Comparison of ENCODE assay signal across 12 cellular contexts in genomic region chr7:47787249-47788069, GRCh38.
DNase-seq lines count a peak whose midpoint lies in the region; ATAC-seq and TF ChIP-seq lines count a peak whose summit lies in the region.
"Had no signal": no experiment of that assay in that cellular context is flagged by ENCODE, and none has a peak within 500 bp of the region (broad histone marks: within the 10 kb centered on the region; RNA-seq: fewer than 3 reads in every experiment).

No MANE protein-coding gene starts in this region.

- H3K4me3 ChIP-seq in body of pancreas = no peak overlapping the region
- no peak overlapping the region for H3K4me3 ChIP-seq in mesenchymal stem cell (ENCODE audit: insufficient read depth in 1 of 2, low read depth in 1 of 2, low read length in 2 of 2)
- H3K4me3 ChIP-seq in stomach smooth muscle (ENCODE audit: low read length in 2 of 2) = no peak overlapping the region
- H3K4me3 ChIP-seq: lung had no signal

- peak overlapping the region; percentile 91 for H2BK5ac ChIP-seq in mesenchymal stem cell (ENCODE audit: low read depth, low read length, poor library complexity, severe bottlenecking)

- TF ChIP-seq EP300 in Ishikawa (IDR thresholded peaks at IDR 0.05; ENCODE audit: borderline replicate concordance) = no peak

- peak overlapping the region; percentile 98 for H2BK120ac ChIP-seq in mesenchymal stem cell (ENCODE audit: low read depth, low read length)

- H3K36me3 ChIP-seq in body of pancreas (replicated peaks in 1 of 2; ENCODE audit: insufficient read depth in 1 of 2, low read depth in 2 of 2) = no peaks in the 10 kb centered on the region
- no peaks in the 10 kb centered on the region for H3K36me3 ChIP-seq in mesenchymal stem cell (ENCODE audit: control insufficient read depth in 1 of 2, insufficient read depth in 2 of 2, low read depth in 1 of 2, low read length in 2 of 2)
- no peaks in the 10 kb centered on the region for H3K36me3 ChIP-seq in stomach smooth muscle (ENCODE audit: control insufficient read depth in 2 of 2, insufficient read depth in 2 of 2, low read length in 2 of 2)

- H3K4me2 ChIP-seq in mesenchymal stem cell (ENCODE audit: low read length, poor library complexity, severe bottlenecking) = no peak overlapping the region

- no peak for TF ChIP-seq POLR2A in body of pancreas (IDR thresholded peaks at IDR 0.05)

- intact Hi-C loops in body of pancreas (cut with DNase I) = no loop called here

- peaks cover 12% of the 10 kb centered on the region for H3K4me1 ChIP-seq in body of pancreas
- H3K4me1 ChIP-seq in mesenchymal stem cell (ENCODE audit: control insufficient read depth, insufficient read depth, low read depth, low read length) = peaks cover 13% of the 10 kb centered on the region
- peaks cover 27% of the 10 kb centered on the region for H3K4me1 ChIP-seq in stomach smooth muscle (ENCODE audit: control insufficient read depth, insufficient read depth, low read length)

- no peak; the same call in 1 of the 2 replicates for TF ChIP-seq RAD21 in Ishikawa (IDR thresholded peaks at IDR 0.05; ENCODE audit: low read depth)

- H3K9ac ChIP-seq in mesenchymal stem cell (ENCODE audit: low read length) (no peak overlapping the region), stomach smooth muscle (ENCODE audit: low read length in 2 of 2) (no peak overlapping the region)

- H2AK5ac ChIP-seq in mesenchymal stem cell (ENCODE audit: low read length, severe bottlenecking) = peak overlapping the region; percentile 100

- DNase-seq in body of pancreas (no peak), mesenchymal stem cell (peak; percentile 41), GM10266 (ENCODE audit: extremely low spot score) (no peak), DMS53 (lab: John Stamatoyannopoulos, UW) (no peak)
- DNase-seq: activated gamma-delta T cell treated with Interleukin-2 at 50 U/mL for 16 hours, DND-41, NCI-H2081 had no signal

- peak overlapping the region; percentile 92 for H4K91ac ChIP-seq in mesenchymal stem cell (ENCODE audit: low read length)

- no peak overlapping the region for H2BK15ac ChIP-seq in mesenchymal stem cell (ENCODE audit: low read depth, poor library complexity, severe bottlenecking)

- H3K9me3 ChIP-seq in body of pancreas = no peaks in the 10 kb centered on the region
- H3K9me3 ChIP-seq in mesenchymal stem cell (ENCODE audit: control insufficient read depth, low read length) = no peaks in the 10 kb centered on the region
- no peaks in the 10 kb centered on the region for H3K9me3 ChIP-seq in stomach smooth muscle (ENCODE audit: control insufficient read depth in 2 of 2, low read length in 2 of 2)

- no peak for TF ChIP-seq CTCF in body of pancreas (IDR thresholded peaks at IDR 0.05)
- TF ChIP-seq CTCF in GM10266 (IDR thresholded peaks at IDR 0.05; ENCODE audit: control insufficient read depth, insufficient read depth, low read depth, missing control alignments) = no peak

- WGBS in body of pancreas, 2 donors = 74 to 83% methylated on average over 9 of the region's 9 CpGs
- WGBS in mesenchymal stem cell = 60% methylated on average over 8 of the region's 9 CpGs

- H3K27ac ChIP-seq in body of pancreas (peak overlapping the region in 3 of 4 donors; percentile 46 to 79 (median 75)), mesenchymal stem cell (ENCODE audit: low read length, poor library complexity, severe bottlenecking) (peak overlapping the region; percentile 100), stomach smooth muscle (ENCODE audit: low read length) (peak overlapping the region; percentile 60)

- H4K8ac ChIP-seq in mesenchymal stem cell (ENCODE audit: low read length) = peak overlapping the region; percentile 59

- H3K14ac ChIP-seq in mesenchymal stem cell (ENCODE audit: low read length in 2 of 2) = peak overlapping the region in 1 of 2 experiments; percentile 35

- no peaks in the 10 kb centered on the region for H3K79me1 ChIP-seq in mesenchymal stem cell (replicated peaks; ENCODE audit: low read length, poor library complexity, severe bottlenecking)

- peak overlapping the region; percentile 78 to 82 for H3K18ac ChIP-seq in mesenchymal stem cell (ENCODE audit: low read depth in 1 of 2, low read length in 2 of 2)

- peak overlapping the region; percentile 80 to 89 for H2BK12ac ChIP-seq in mesenchymal stem cell (ENCODE audit: low read length in 2 of 2)

- no peaks in the 10 kb centered on the region for H3K27me3 ChIP-seq in body of pancreas
- no peaks in the 10 kb centered on the region for H3K27me3 ChIP-seq in mesenchymal stem cell (ENCODE audit: control insufficient read depth in 1 of 2, insufficient read depth in 1 of 2, low read length in 2 of 2)
- H3K27me3 ChIP-seq in stomach smooth muscle (ENCODE audit: control insufficient read depth in 1 of 2, insufficient read depth in 2 of 2, low read length in 2 of 2) = no peaks in the 10 kb centered on the region

- no peak for ATAC-seq in body of pancreas
- ATAC-seq in GM19324 (IDR thresholded peaks at IDR 0.05; ENCODE audit: low FRiP score, unreplicated experiment) = no peak
- no peak for ATAC-seq in GM21576 (IDR thresholded peaks at IDR 0.05; ENCODE audit: unreplicated experiment)

- peak overlapping the region; percentile 89 to 94 for H3K4ac ChIP-seq in mesenchymal stem cell (ENCODE audit: low read depth in 1 of 2, low read length in 2 of 2)

- H2AFZ ChIP-seq in mesenchymal stem cell (ENCODE audit: low read depth, low read length) = peak overlapping the region; percentile 10

- H3K23ac ChIP-seq in mesenchymal stem cell (ENCODE audit: low read length in 2 of 2) = no peak overlapping the region

TF ChIP-seq in Ishikawa, 13 proteins besides CTCF, POLR2A, EP300 and RAD21:
- TF ChIP-seq TEAD4 (IDR thresholded peaks at IDR 0.05) = 0 out of 2 replicates have a peak, but pooled peaks have one; percentile 16
- no peak for TF ChIP-seq TAF1 (IDR thresholded peaks at IDR 0.05; ENCODE audit: low read depth)
TF ChIP-seq in Ishikawa: peak in this region for 1.
